Comparison of ENCODE assay signal across 8 cellular contexts in the genomic region with DNA sequence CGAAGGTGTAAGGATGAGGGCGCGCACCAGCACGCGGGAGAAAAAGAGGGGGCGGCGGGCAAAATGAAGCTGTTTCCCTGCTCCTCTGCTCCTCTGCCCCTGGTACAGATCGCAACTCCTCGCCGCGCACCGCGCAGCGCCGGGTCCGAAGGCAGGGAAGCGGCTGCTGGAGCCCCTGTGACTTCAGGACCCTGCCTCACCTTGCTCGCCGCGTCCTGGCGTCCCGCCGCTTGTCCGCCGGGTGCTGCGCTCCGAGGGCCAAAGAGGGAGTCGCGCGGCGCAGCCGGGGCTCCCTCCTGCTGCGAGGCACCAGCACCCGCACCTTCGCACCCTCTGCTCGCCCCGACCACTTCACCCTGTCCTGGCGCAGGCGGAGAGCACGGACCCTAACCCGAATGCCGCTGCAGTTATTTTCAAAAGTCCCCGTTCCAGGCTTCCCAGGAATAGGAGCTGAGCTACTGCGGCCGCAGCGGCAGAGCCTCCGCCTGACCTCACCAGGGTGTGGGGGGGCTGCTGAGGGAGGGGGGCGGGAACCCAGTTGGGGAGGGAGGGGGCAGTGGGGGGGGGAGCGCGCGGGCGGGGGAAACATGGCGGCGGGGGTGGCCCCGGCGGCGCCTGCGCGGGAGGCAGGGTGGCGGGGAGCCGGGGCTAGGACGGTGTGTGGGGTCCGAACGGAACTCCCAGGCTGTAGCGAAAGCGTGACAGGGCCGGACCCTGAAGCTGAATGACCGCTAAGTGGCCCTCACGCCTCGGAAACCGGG. TPM values are rescaled to one million over a fixed set of nuclear protein-coding genes. Genes with fewer than 3 reads are reported as not detected.
A peak's percentile ranks its signal among the peaks of the same experiment; 100 is the strongest.
DNase-seq lines count a peak whose midpoint lies in the region; ATAC-seq and TF ChIP-seq lines count a peak whose summit lies in the region.

A gene with protein sequence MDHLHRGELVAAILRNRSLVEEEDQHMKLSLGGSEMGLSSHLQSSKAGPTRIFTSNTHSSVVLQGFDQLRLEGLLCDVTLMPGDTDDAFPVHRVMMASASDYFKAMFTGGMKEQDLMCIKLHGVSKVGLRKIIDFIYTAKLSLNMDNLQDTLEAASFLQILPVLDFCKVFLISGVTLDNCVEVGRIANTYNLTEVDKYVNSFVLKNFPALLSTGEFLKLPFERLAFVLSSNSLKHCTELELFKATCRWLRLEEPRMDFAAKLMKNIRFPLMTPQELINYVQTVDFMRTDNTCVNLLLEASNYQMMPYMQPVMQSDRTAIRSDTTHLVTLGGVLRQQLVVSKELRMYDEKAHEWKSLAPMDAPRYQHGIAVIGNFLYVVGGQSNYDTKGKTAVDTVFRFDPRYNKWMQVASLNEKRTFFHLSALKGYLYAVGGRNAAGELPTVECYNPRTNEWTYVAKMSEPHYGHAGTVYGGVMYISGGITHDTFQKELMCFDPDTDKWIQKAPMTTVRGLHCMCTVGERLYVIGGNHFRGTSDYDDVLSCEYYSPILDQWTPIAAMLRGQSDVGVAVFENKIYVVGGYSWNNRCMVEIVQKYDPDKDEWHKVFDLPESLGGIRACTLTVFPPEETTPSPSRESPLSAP (minus strand): TSS at position 503 of the 761 bp plus-strand sequence. CDS start 88,337 bp downstream, outside the sequence.

- H3K9me3 Mint-ChIP-seq in naive B cell (peaks cover 0 to 4% (median 0%) of the 10 kb centered on the region in 7 donors), type B pancreatic cell (no peaks in the 10 kb centered on the region)

- H3K4me1 Mint-ChIP-seq in naive B cell: peaks cover 10 to 18% (median 12%) of the 10 kb centered on the region in 3 donors
- peaks cover 8% of the 10 kb centered on the region for H3K4me1 Mint-ChIP-seq in type B pancreatic cell (ENCODE audit: unreplicated experiment)

- H3K9ac ChIP-seq in HUES48 (ENCODE audit: low read depth, low read length): peak within 1 kb of the TSS; percentile 60

- H3K27me3 Mint-ChIP-seq in naive B cell (peaks cover 9 to 23% (median 17%) of the 10 kb centered on the region in 3 donors), type B pancreatic cell (no peaks in the 10 kb centered on the region)

- H3K27ac ChIP-seq in HUES48 (ENCODE audit: low read depth, low read length): no peak within 1 kb of the TSS

- H3K4me3 ChIP-seq in HUES48 (ENCODE audit: low read depth, low read length) (peak within 1 kb of the TSS; percentile 86), fibroblast of the aortic adventitia (ENCODE audit: low read depth, low read length) (peak within 1 kb of the TSS; percentile 67)

- peak; percentile 19 for DNase-seq in GDM1 (lab: John Stamatoyannopoulos, UW)
- peak; percentile 25 for DNase-seq in activated T-cell treated with anti-CD3 and anti-CD28 coated beads, Interleukin-2, amount 50 U/mL, for 1 hour
- peak; percentile 16 for DNase-seq in fibroblast of the aortic adventitia (ENCODE audit: low read depth)
- no peak for DNase-seq in naive B cell
- peak; percentile 72 for DNase-seq in type B pancreatic cell (ENCODE audit: extremely low spot score, unreplicated experiment)
- no peak for DNase-seq in foreskin melanocyte
- DNase-seq in SIG-M5 treated with dmso at 0.1 percent for 504 hours (lab: John Stamatoyannopoulos, UW; ENCODE audit: unreplicated experiment): no peak

- peaks cover 0 to 9% of the 10 kb centered on the region in 2 donors for H3K36me3 Mint-ChIP-seq in naive B cell
- no peaks in the 10 kb centered on the region for H3K36me3 Mint-ChIP-seq in type B pancreatic cell

- H3K36me3 ChIP-seq in HUES48 (ENCODE audit: control insufficient read depth, insufficient read depth, low read length): no peaks in the 10 kb centered on the region

- TF ChIP-seq CTCF in fibroblast of the aortic adventitia (IDR thresholded peaks at IDR 0.05; ENCODE audit: insufficient read depth, low read length) (no peak), type B pancreatic cell (conservative IDR thresholded peaks at IDR 0.05) (no peak)

- peaks cover 39% of the 10 kb centered on the region for H3K27me3 ChIP-seq in HUES48 (ENCODE audit: control insufficient read depth, insufficient read depth, low read length)

- no peaks in the 10 kb centered on the region for H3K9me3 ChIP-seq in HUES48 (ENCODE audit: control insufficient read depth, insufficient read depth, low read length)

- peak within 1 kb of the TSS in 3 of 6 donors; percentile 7 to 70 (median 69) for H3K27ac Mint-ChIP-seq in naive B cell
- H3K27ac Mint-ChIP-seq in type B pancreatic cell: peak within 1 kb of the TSS; percentile 13

- peaks cover 15% of the 10 kb centered on the region for H3K4me1 ChIP-seq in HUES48 (ENCODE audit: control insufficient read depth, insufficient read depth, low read length)

- peak within 1 kb of the TSS; percentile 71 to 88 (median 82) for H3K4me3 Mint-ChIP-seq in naive B cell
- peak within 1 kb of the TSS; percentile 95 for H3K4me3 Mint-ChIP-seq in type B pancreatic cell

- peak; percentile 16 to 60 for ATAC-seq in naive B cell (ENCODE audit: low read depth in 2 of 2)

RNA-seq across cellular contexts. Expression of the gene that starts here (rescaled TPM):
- total RNA-seq in fibroblast of the aortic adventitia (ENCODE audit: low replicate concordance) (0.82 and 7.2 TPM in 2 replicates), type B pancreatic cell (ENCODE audit: low replicate concordance) (5.2 and 10.2 TPM in 2 replicates)
- polyA plus RNA-seq in naive B cell (ENCODE audit: low read depth in 6 of 6): under 1 TPM in 1 of 6 donors, not detected in 5; 0.27 TPM

Comparison
In these comparisons a context has a peak if more than half of its experiments do, and no peak if none do; other contexts are left out.
1. Peak in ATAC-seq in naive B cell; RNA of the gene not detected or under 1 TPM.
2. DNase-seq: peak in GDM1 (single experiment), activated T-cell treated with anti-CD3 and anti-CD28 coated beads, Interleukin-2, amount 50 U/mL, for 1 hour (single experiment), fibroblast of the aortic adventitia (single experiment) and type B pancreatic cell (single experiment); none in naive B cell (single experiment), foreskin melanocyte (single experiment) and SIG-M5 treated with dmso at 0.1 percent for 504 hours (single experiment).